ENCODE assay signal across 21 cellular contexts in the genomic region with DNA sequence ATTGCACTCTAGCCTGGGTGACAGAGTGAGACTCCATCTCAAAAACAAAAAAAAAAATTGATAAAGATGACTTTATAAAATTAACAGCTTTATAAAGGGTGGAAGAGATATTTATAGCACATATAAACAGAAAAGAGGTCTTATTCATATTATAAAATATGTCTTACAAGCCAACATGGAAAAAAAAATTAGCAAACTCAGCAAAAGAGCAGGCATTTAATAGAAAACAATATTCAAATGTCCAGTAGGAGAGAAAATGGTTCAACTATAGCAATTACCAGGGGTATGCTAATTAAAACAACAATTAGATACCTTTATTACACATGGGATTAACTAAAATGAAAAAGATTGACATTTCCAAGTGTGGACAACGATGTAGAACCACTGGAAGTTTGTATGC.
DNase-seq lines count a peak whose midpoint lies in the region; ATAC-seq, FAIRE-seq and TF ChIP-seq lines count a peak whose summit lies in the region.
"Had no signal": no experiment of that assay in that cellular context is flagged by ENCODE, and none has a peak within 500 bp of the region (broad histone marks: within the 10 kb centered on the region; RNA-seq: fewer than 3 reads in every experiment).

No MANE protein-coding gene starts in this region.

- no peaks in the 10 kb centered on the region for H3K27me3 Mint-ChIP-seq in nephron progenitor cell (ENCODE audit: low read depth, poor library complexity)
- H3K27me3 Mint-ChIP-seq: B cell; CD4-positive, alpha-beta T cell had no signal

- no peak overlapping the region for H3K14ac ChIP-seq in IMR-90 (replicated peaks; ENCODE audit: low read depth, low read length)

- no peaks in the 10 kb centered on the region for H4K20me1 ChIP-seq in IMR-90 (ENCODE audit: insufficient read depth, low read length)
- H4K20me1 ChIP-seq: BLaER1 treated with 17β-estradiol and CSF1 and Interleukin-3, amounts not matched to agents 10 nM and 100 nM had no signal

- DNase-seq in A549 (ENCODE audit: low read depth in 1 of 2, low spot score in 1 of 2), result no peak
- no peak for DNase-seq in IMR-90
- DNase-seq in nephron progenitor cell, result no peak
- DNase-seq: 8988T; AML-193; Caco-2; Calu3; CD4-positive, alpha-beta T cell; CD8-positive, alpha-beta T cell; DMS79 treated with DMSO at 0.1 percent for 48 hours; GF-D8 had no signal

- CTCF ChIA-PET in A549 (lab: Yijun Ruan, JAX), result no interaction called here
- CTCF ChIA-PET in IMR-90 (lab: Yijun Ruan, JAX), result no interaction called here

- H3K18ac ChIP-seq in IMR-90 (ENCODE audit: low read depth, low read length), result no peak overlapping the region

- no peak overlapping the region for H3K56ac ChIP-seq in IMR-90 (ENCODE audit: extremely low read depth, insufficient read depth, low read length)

- no peaks in the 10 kb centered on the region for H3K79me1 ChIP-seq in IMR-90 (ENCODE audit: low read depth in 1 of 2, low read length in 2 of 2)

- no peak overlapping the region for H3K23ac ChIP-seq in IMR-90 (ENCODE audit: low read depth, low read length)

- H3K9ac ChIP-seq in IMR-90 (ENCODE audit: low read depth, low read length), result no peak overlapping the region
- H3K9ac ChIP-seq: BLaER1 treated with 17β-estradiol and CSF1 and Interleukin-3, amounts not matched to agents 10 nM and 100 nM had no signal

- no peak overlapping the region for H3K4me3 ChIP-seq in A549
- no peak overlapping the region for H3K4me3 ChIP-seq in IMR-90 (ENCODE audit: insufficient read depth, low read depth, low read length)
- H3K4me3 ChIP-seq: BLaER1 treated with 17β-estradiol and CSF1 and Interleukin-3, amounts not matched to agents 10 nM and 100 nM had no signal

- H3K4me2 ChIP-seq in A549 (no peak overlapping the region), IMR-90 (ENCODE audit: low read depth, low read length) (no peak overlapping the region)
- H3K4me2 ChIP-seq: BLaER1 treated with 17β-estradiol and CSF1 and Interleukin-3, amounts not matched to agents 10 nM and 100 nM had no signal

- no peaks in the 10 kb centered on the region for H3K36me3 ChIP-seq in IMR-90 (ENCODE audit: control insufficient read depth, insufficient read depth, low read length)
- H3K36me3 ChIP-seq: BLaER1 treated with 17β-estradiol and CSF1 and Interleukin-3, amounts not matched to agents 10 nM and 100 nM had no signal

- H2BK20ac ChIP-seq in IMR-90 (ENCODE audit: low read depth, low read length), result no peak overlapping the region

- dilution Hi-C loops in IMR-90 (cut with HindIII; ENCODE audit: low sequenced_read_pairs, unreplicated experiment), result no loop called here

- no peak overlapping the region for H2AK9ac ChIP-seq in IMR-90 (replicated peaks; ENCODE audit: low read depth, low read length, poor library complexity)

- in situ Hi-C loops in IMR-90 (cut with MboI; ENCODE audit: low sequenced_read_pairs), result no loop called here

- H2BK15ac ChIP-seq in IMR-90 (ENCODE audit: low read depth, low read length), result no peak overlapping the region

- H3K4me1 Mint-ChIP-seq in nephron progenitor cell, result no peaks in the 10 kb centered on the region
- H3K4me1 Mint-ChIP-seq: B cell had no signal

- no peaks in the 10 kb centered on the region for H3K27me3 ChIP-seq in IMR-90 (ENCODE audit: control insufficient read depth, insufficient read depth, low read length)
- H3K27me3 ChIP-seq: BLaER1 treated with 17β-estradiol and CSF1 and Interleukin-3, amounts not matched to agents 10 nM and 100 nM had no signal

- H3K9me3 Mint-ChIP-seq in nephron progenitor cell, result peaks cover 14% of the 10 kb centered on the region
- H3K9me3 Mint-ChIP-seq: CD4-positive, alpha-beta T cell had no signal

- H2BK5ac ChIP-seq in IMR-90 (ENCODE audit: low read depth, low read length, poor library complexity, severe bottlenecking), result no peak overlapping the region

- ATAC-seq in A549 (no peak), IMR-90 (ENCODE audit: low read depth) (no peak), SK-N-SH treated with all-trans-retinoic acid at 6 μM for 48 hours (no peak), GM21529 (IDR thresholded peaks at IDR 0.05; ENCODE audit: unreplicated experiment) (no peak)
- ATAC-seq: CD8-positive, alpha-beta T cell had no signal

- no peak for TF ChIP-seq POLR2A in A549 (IDR thresholded peaks at IDR 0.05; ENCODE audit: low read length)
- no peak for TF ChIP-seq POLR2A in IMR-90 (IDR thresholded peaks at IDR 0.05; ENCODE audit: low read depth, low read length)

- no peak overlapping the region for H4K8ac ChIP-seq in IMR-90 (ENCODE audit: low read depth in 2 of 2, low read length in 2 of 2)

- TF ChIP-seq RAD21 in A549 (conservative IDR thresholded peaks at IDR 0.05 in 1 of 2, IDR thresholded peaks at IDR 0.05 in 1 of 2), result no peak
- TF ChIP-seq RAD21 in IMR-90 (IDR thresholded peaks at IDR 0.05; ENCODE audit: low read length), result no peak

- no peak overlapping the region for H4K91ac ChIP-seq in IMR-90 (ENCODE audit: insufficient read depth, low read depth, low read length)

- intact Hi-C loops in IMR-90 (cut with micrococcal nuclease), result no loop called here

- H3K4me1 ChIP-seq in A549 (no peaks in the 10 kb centered on the region), IMR-90 (ENCODE audit: control insufficient read depth, insufficient read depth, low read length) (no peaks in the 10 kb centered on the region)
- H3K4me1 ChIP-seq: BLaER1 treated with 17β-estradiol and CSF1 and Interleukin-3, amounts not matched to agents 10 nM and 100 nM; Caco-2 had no signal

- WGBS in A549 (ENCODE audit: missing lambda C conversion rate), result 3% methylated on average over 1 of the region's 1 CpG
- WGBS in IMR-90 (ENCODE audit: extremely low coverage in 2 of 2, insufficient read length in 1 of 2), 2 experiments, result no CpG with 5 or more reads among the region's 1 CpG

- H3K9me1 ChIP-seq in IMR-90 (ENCODE audit: insufficient read depth, low read length), result no peaks in the 10 kb centered on the region

- no peaks in the 10 kb centered on the region for H3K9me3 ChIP-seq in A549
- no peaks in the 10 kb centered on the region for H3K9me3 ChIP-seq in IMR-90 (ENCODE audit: control insufficient read depth, insufficient read depth, low read length)

- H3K27ac Mint-ChIP-seq in nephron progenitor cell, result peak overlapping the region; percentile 66
- H3K27ac Mint-ChIP-seq: B cell; CD4-positive, alpha-beta T cell; CD8-positive, alpha-beta T cell had no signal

- H3K4me3 Mint-ChIP-seq in nephron progenitor cell, result no peak overlapping the region
- H3K4me3 Mint-ChIP-seq: B cell; CD4-positive, alpha-beta T cell; CD8-positive, alpha-beta T cell had no signal

- TF ChIP-seq EP300 in A549 (IDR thresholded peaks at IDR 0.05), result no peak

- TF ChIP-seq CTCF in A549 (IDR thresholded peaks at IDR 0.05) (no peak), IMR-90 (conservative IDR thresholded peaks at IDR 0.05; ENCODE audit: low read depth, low read length) (no peak), nephron progenitor cell (IDR thresholded peaks at IDR 0.05) (no peak)

- no peak overlapping the region for H2AK5ac ChIP-seq in IMR-90 (ENCODE audit: low read depth, low read length)

- H3K4ac ChIP-seq in IMR-90 (ENCODE audit: low read depth, low read length), result no peak overlapping the region

- POLR2A ChIA-PET in A549 (lab: Yijun Ruan, JAX), result no interaction called here
- POLR2A ChIA-PET in IMR-90 (lab: Charles Lee; ENCODE audit: unreplicated experiment), result no interaction called here

- no TSS peak for BruUV-seq in IMR-90 (replicated peaks; lab: Mats Ljungman, UMichigan)

- FAIRE-seq in A549 (lab: Jason Lieb, UNC), result no peak
- FAIRE-seq: A204.1, D721Med, G401.6, GM12891, GM19239 had no signal

- H3K27ac ChIP-seq in A549 (no peak overlapping the region), IMR-90 (ENCODE audit: insufficient read depth, low read length) (no peak overlapping the region)
- H3K27ac ChIP-seq: BLaER1 treated with 17β-estradiol and CSF1 and Interleukin-3, amounts not matched to agents 10 nM and 100 nM; C4-2B had no signal

- no peaks in the 10 kb centered on the region for H3K36me3 Mint-ChIP-seq in nephron progenitor cell (ENCODE audit: low read depth)
- H3K36me3 Mint-ChIP-seq: CD8-positive, alpha-beta T cell had no signal

- H4K5ac ChIP-seq in IMR-90 (ENCODE audit: low read depth, low read length), result no peak overlapping the region

- no peak overlapping the region for H2AFZ ChIP-seq in IMR-90 (replicated peaks; ENCODE audit: low read length, poor library complexity)

- no peak overlapping the region for H2BK120ac ChIP-seq in IMR-90 (ENCODE audit: low read depth, low read length)

TF ChIP-seq in IMR-90, 13 proteins besides CTCF, POLR2A, EP300 and RAD21:
- TF ChIP-seq FOS (IDR thresholded peaks at IDR 0.05; ENCODE audit: low read depth, low read length), result no peak
- no peak for TF ChIP-seq SMC3 (IDR thresholded peaks at IDR 0.05; ENCODE audit: low read depth, low read length)
- TF ChIP-seq MXI1 (IDR thresholded peaks at IDR 0.05; ENCODE audit: borderline replicate concordance, low read depth, low read length), result no peak
- peak; percentile 87 for TF ChIP-seq MAFK (IDR thresholded peaks at IDR 0.05; ENCODE audit: low read depth, low read length)

TF ChIP-seq in SK-N-SH treated with all-trans-retinoic acid at 6 μM for 48 hours, 23 proteins besides CTCF, POLR2A, EP300 and RAD21 (continues in another document):
- no peak for TF ChIP-seq RARB (CRISPR knock-in tag; IDR thresholded peaks at IDR 0.05)
- TF ChIP-seq, protein P1, sequence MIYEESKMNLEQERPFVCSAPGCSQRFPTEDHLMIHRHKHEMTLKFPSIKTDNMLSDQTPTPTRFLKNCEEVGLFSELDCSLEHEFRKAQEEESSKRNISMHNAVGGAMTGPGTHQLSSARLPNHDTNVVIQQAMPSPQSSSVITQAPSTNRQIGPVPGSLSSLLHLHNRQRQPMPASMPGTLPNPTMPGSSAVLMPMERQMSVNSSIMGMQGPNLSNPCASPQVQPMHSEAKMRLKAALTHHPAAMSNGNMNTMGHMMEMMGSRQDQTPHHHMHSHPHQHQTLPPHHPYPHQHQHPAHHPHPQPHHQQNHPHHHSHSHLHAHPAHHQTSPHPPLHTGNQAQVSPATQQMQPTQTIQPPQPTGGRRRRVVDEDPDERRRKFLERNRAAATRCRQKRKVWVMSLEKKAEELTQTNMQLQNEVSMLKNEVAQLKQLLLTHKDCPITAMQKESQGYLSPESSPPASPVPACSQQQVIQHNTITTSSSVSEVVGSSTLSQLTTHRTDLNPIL (CRISPR knock-in tag; IDR thresholded peaks at IDR 0.05; ENCODE audit: low read depth), result no peak
